In genomic region chr17:44940768-44941167, GRCh38 we compare ENCODE assay signal across 2 cellular contexts.
TF ChIP-seq lines count a peak whose summit lies in the region.

No MANE protein-coding gene starts in this region.

TF ChIP-seq in SK-N-SH treated with all-trans-retinoic acid at 6 μM for 48 hours, 23 proteins besides CTCF, POLR2A, EP300 and RAD21 (continued from another document):
- no peak for TF ChIP-seq CSRNP3 (CRISPR knock-in tag; IDR thresholded peaks at IDR 0.05)
- no peak for TF ChIP-seq CSDC2 (CRISPR knock-in tag; IDR thresholded peaks at IDR 0.05)
- no peak for TF ChIP-seq CREB5 (CRISPR knock-in tag; IDR thresholded peaks at IDR 0.05; ENCODE audit: low read depth)
- no peak for TF ChIP-seq ZFP30 (CRISPR knock-in tag; IDR thresholded peaks at IDR 0.05)
- TF ChIP-seq ZNF565 (CRISPR knock-in tag; conservative IDR thresholded peaks at IDR 0.05; ENCODE audit: low read depth): no peak
- no peak for TF ChIP-seq PPARA (CRISPR knock-in tag; IDR thresholded peaks at IDR 0.05; ENCODE audit: borderline replicate concordance)
- TF ChIP-seq BACH2 (CRISPR knock-in tag; IDR thresholded peaks at IDR 0.05; ENCODE audit: borderline replicate concordance): no peak
- TF ChIP-seq ESRRG (CRISPR knock-in tag; IDR thresholded peaks at IDR 0.05): no peak
- TF ChIP-seq POU6F1 (CRISPR knock-in tag; IDR thresholded peaks at IDR 0.05; ENCODE audit: borderline replicate concordance, low read depth): no peak
- TF ChIP-seq OSR1 (CRISPR knock-in tag; IDR thresholded peaks at IDR 0.05): no peak

TF ChIP-seq in SK-N-SH, 30 proteins besides CTCF, POLR2A, EP300 and RAD21 (continued from another document):
- TF ChIP-seq REST (IDR thresholded peaks at IDR 0.05; ENCODE audit: low read depth, low read length) (no peak), MEF2A (IDR thresholded peaks at IDR 0.05; ENCODE audit: borderline replicate concordance, low read depth) (no peak), SIN3A (IDR thresholded peaks at IDR 0.05; ENCODE audit: borderline replicate concordance, low read depth, low read length) (no peak), GABPA (IDR thresholded peaks at IDR 0.05; ENCODE audit: low read depth) (no peak), GATA2 (CRISPR knock-in tag; IDR thresholded peaks at IDR 0.05) (no peak), YY1 (IDR thresholded peaks at IDR 0.05; ENCODE audit: low read depth) (no peak), FOXJ3 (CRISPR knock-in tag; IDR thresholded peaks at IDR 0.05) (no peak), FOXM1 (IDR thresholded peaks at IDR 0.05; ENCODE audit: low read depth) (no peak), FOSL2 (IDR thresholded peaks at IDR 0.05; ENCODE audit: borderline replicate concordance, low read depth) (no peak), SMC3 (IDR thresholded peaks at IDR 0.05; ENCODE audit: low read depth, low read length) (no peak), IRF3 (IDR thresholded peaks at IDR 0.05; ENCODE audit: low read depth, low read length) (no peak), RCOR1 (IDR thresholded peaks at IDR 0.05; ENCODE audit: low read length) (no peak)
TF ChIP-seq in SK-N-SH: peak in this region for 0.
